In genomic region chr21:18249542-18250152, GRCh38 we compare ENCODE assay signal across 13 cellular contexts. TPM values are rescaled to one million over a fixed set of nuclear protein-coding genes. Genes with fewer than 3 reads are reported as not detected.
DNase-seq lines count a peak whose midpoint lies in the region; ATAC-seq and TF ChIP-seq lines count a peak whose summit lies in the region.
"Had no signal": no experiment of that assay in that cellular context is flagged by ENCODE, and none has a peak within 500 bp of the region (broad histone marks: within the 10 kb centered on the region; RNA-seq: fewer than 3 reads in every experiment).

No MANE protein-coding gene starts in this region.

- H3F3A ChIP-seq in SK-N-SH (replicated peaks; ENCODE audit: insufficient read depth), result no peaks in the 10 kb centered on the region

- H3K9me3 ChIP-seq in SK-N-SH (no peaks in the 10 kb centered on the region), Karpas-422 (ENCODE audit: low read length) (peaks cover 32% of the 10 kb centered on the region)

- H3K4me3 ChIP-seq in SK-N-SH (ENCODE audit: low read depth in 2 of 2, low read length in 1 of 2) (no peak overlapping the region), Karpas-422 (ENCODE audit: low read length) (no peak overlapping the region)

- H3K79me2 ChIP-seq in SK-N-SH (ENCODE audit: insufficient read depth) (no peaks in the 10 kb centered on the region), Karpas-422 (ENCODE audit: low read length) (no peaks in the 10 kb centered on the region)

- H4K20me1 ChIP-seq in SK-N-SH (ENCODE audit: insufficient read depth) (no peaks in the 10 kb centered on the region), Karpas-422 (ENCODE audit: insufficient read depth, low read depth, low read length) (no peaks in the 10 kb centered on the region)

- peak; percentile 21; the same call in 1 of the 2 replicates for TF ChIP-seq CTCF in SK-N-SH (IDR thresholded peaks at IDR 0.05)
- peak; percentile 6 for TF ChIP-seq CTCF in osteocyte (IDR thresholded peaks at IDR 0.05)

- H3K9me2 ChIP-seq in SK-N-SH (no peaks in the 10 kb centered on the region; the same call in 1 of the 2 replicates), Karpas-422 (replicated peaks; ENCODE audit: insufficient read depth, low read length) (no peaks in the 10 kb centered on the region)

- TF ChIP-seq EP300 in SK-N-SH (IDR thresholded peaks at IDR 0.05; ENCODE audit: borderline replicate concordance in 1 of 2, low read depth in 1 of 2, low read length in 1 of 2), result no peak

- H3K27ac ChIP-seq in SK-N-SH (ENCODE audit: low read depth in 2 of 2, low read length in 1 of 2), result no peak overlapping the region
- H3K27ac ChIP-seq in Karpas-422 (ENCODE audit: low read length), result no peak overlapping the region
- H3K27ac ChIP-seq in substantia nigra (ENCODE audit: low read depth, low read length, poor library complexity, severe bottlenecking), result no peak overlapping the region

- H2AFZ ChIP-seq in SK-N-SH (ENCODE audit: low read depth) (no peak overlapping the region), Karpas-422 (ENCODE audit: low read length) (no peak overlapping the region)

- no peak overlapping the region for H3K4me2 ChIP-seq in SK-N-SH
- H3K4me2 ChIP-seq in Karpas-422 (ENCODE audit: low read depth, low read length, poor library complexity, severe bottlenecking), result no peak overlapping the region

- no peaks in the 10 kb centered on the region for H3K27me3 ChIP-seq in SK-N-SH (ENCODE audit: insufficient read depth)
- H3K27me3 ChIP-seq in Karpas-422 (ENCODE audit: low read length), result no peaks in the 10 kb centered on the region

- peaks cover 5% of the 10 kb centered on the region for H3K4me1 Mint-ChIP-seq in osteocyte (ENCODE audit: unreplicated experiment)
- H3K4me1 Mint-ChIP-seq: activated naive CD4-positive, alpha-beta T cell treated with anti-CD3 and anti-CD28 coated beads, Interleukin-2, amount 50 U/mL, for 24 hours; T-helper 17 cell had no signal

- POLR2A ChIA-PET in SK-N-SH (lab: Yijun Ruan, JAX), result no interaction called here

- peaks cover 15% of the 10 kb centered on the region for H3K27me3 Mint-ChIP-seq in osteocyte (ENCODE audit: unreplicated experiment)

- WGBS in SK-N-SH (ENCODE audit: low lambda C conversion rate), result 0% methylated on average over 2 of the region's 2 CpGs

- no peak for TF ChIP-seq RAD21 in SK-N-SH (IDR thresholded peaks at IDR 0.05; ENCODE audit: low read length)

- H3K4me1 ChIP-seq in SK-N-SH (ENCODE audit: control insufficient read depth in 1 of 2, insufficient read depth in 2 of 2, low read depth in 1 of 2, low read length in 1 of 2), result no peaks in the 10 kb centered on the region; a peak in 1 of 4 replicates
- H3K4me1 ChIP-seq in Karpas-422 (ENCODE audit: low read length), result no peaks in the 10 kb centered on the region

- no peak overlapping the region for H3K9ac ChIP-seq in SK-N-SH
- H3K9ac ChIP-seq in Karpas-422 (ENCODE audit: low read length), result no peak overlapping the region

- DNase-seq in SK-N-SH (no peak), Karpas-422 (peak; percentile 41), SW480 (ENCODE audit: low spot score) (peak; percentile 3), osteocyte (ENCODE audit: extremely low spot score, unreplicated experiment) (no peak), inferior parietal cortex (ENCODE audit: extremely low spot score) (no peak), substantia nigra (lab: John Stamatoyannopoulos, UW) (no peak)
- no peak for DNase-seq in stimulated activated CD4-positive, alpha-beta T cell treated with anti-CD3 and anti-CD28 coated beads, Interleukin-2, amount 100 ng/mL, for 24 hours
- DNase-seq: activated CD8-positive, alpha-beta memory T cell treated with anti-CD3 and anti-CD28 coated beads for 24 hours; cerebellar nuclear complex; hypothalamus; T-helper 17 cell had no signal

- no peak overlapping the region for H3K4me3 Mint-ChIP-seq in osteocyte (ENCODE audit: unreplicated experiment)
- H3K4me3 Mint-ChIP-seq: activated naive CD4-positive, alpha-beta T cell treated with anti-CD3 and anti-CD28 coated beads, Interleukin-2, amount 50 U/mL, for 24 hours; T-helper 17 cell had no signal

- H3K36me3 ChIP-seq in SK-N-SH (replicated peaks in 1 of 2; ENCODE audit: control insufficient read depth in 1 of 2, insufficient read depth in 2 of 2, low read length in 1 of 2) (no peaks in the 10 kb centered on the region), Karpas-422 (ENCODE audit: insufficient read depth, low read length) (no peaks in the 10 kb centered on the region)

- no peak overlapping the region for H3K27ac Mint-ChIP-seq in osteocyte (ENCODE audit: unreplicated experiment)
- H3K27ac Mint-ChIP-seq: activated naive CD4-positive, alpha-beta T cell treated with anti-CD3 and anti-CD28 coated beads, Interleukin-2, amount 50 U/mL, for 24 hours; T-helper 17 cell had no signal

- CTCF ChIA-PET in SK-N-SH (lab: Yijun Ruan, JAX), result interaction anchor here (0.6 to 1.8 kb wide), 2 partner anchors 25 to 461 kb away, joined by 3 to 4 read pairs; no protein-coding TSS in a partner anchor

- no peak for ATAC-seq in SK-N-SH treated with all-trans-retinoic acid at 6 μM for 48 hours
- ATAC-seq: T-helper 17 cell had no signal

- H3K36me3 Mint-ChIP-seq in osteocyte (ENCODE audit: unreplicated experiment), result no peaks in the 10 kb centered on the region
- H3K36me3 Mint-ChIP-seq: activated naive CD4-positive, alpha-beta T cell treated with anti-CD3 and anti-CD28 coated beads, Interleukin-2, amount 50 U/mL, for 24 hours had no signal

- no peaks in the 10 kb centered on the region for H3K9me3 Mint-ChIP-seq in osteocyte (ENCODE audit: unreplicated experiment)

TF ChIP-seq in SK-N-SH, 30 proteins besides CTCF, POLR2A, EP300 and RAD21 (continues in another document):
- TF ChIP-seq USF2 (IDR thresholded peaks at IDR 0.05; ENCODE audit: borderline replicate concordance, low read depth, low read length) (no peak), CHD2 (IDR thresholded peaks at IDR 0.05; ENCODE audit: low read length, partially characterized antibody) (no peak), TCF12 (IDR thresholded peaks at IDR 0.05) (no peak), ELF1 (IDR thresholded peaks at IDR 0.05) (no peak), ZBTB33 (IDR thresholded peaks at IDR 0.05; ENCODE audit: borderline replicate concordance, low read depth) (no peak), MXI1 (IDR thresholded peaks at IDR 0.05; ENCODE audit: low read depth, low read length) (no peak), GATA2 (CRISPR knock-in tag; IDR thresholded peaks at IDR 0.05) (no peak)

TF ChIP-seq in SK-N-SH treated with all-trans-retinoic acid at 6 μM for 48 hours, 23 proteins besides CTCF, POLR2A, EP300 and RAD21:
- TF ChIP-seq ARNTL (CRISPR knock-in tag; IDR thresholded peaks at IDR 0.05; ENCODE audit: borderline replicate concordance, low read depth) (no peak), RARB (CRISPR knock-in tag; IDR thresholded peaks at IDR 0.05) (no peak), POU6F1 (CRISPR knock-in tag; IDR thresholded peaks at IDR 0.05; ENCODE audit: borderline replicate concordance, low read depth) (no peak), ZFP3 (CRISPR knock-in tag; IDR thresholded peaks at IDR 0.05) (no peak), ESRRG (CRISPR knock-in tag; IDR thresholded peaks at IDR 0.05) (no peak), ZNF8 (CRISPR knock-in tag; IDR thresholded peaks at IDR 0.05) (no peak), TCF4 (CRISPR knock-in tag; IDR thresholded peaks at IDR 0.05; ENCODE audit: borderline replicate concordance) (no peak)

RNA-seq across cellular contexts. Expression of gene CHODL, which starts 5.0 kb away (rescaled TPM):
- polyA plus RNA-seq in SK-N-SH (2012; rRNA removed), result not detected in 2 replicates
- 0.03 TPM in 1 of 2 replicates, not detected in the other for polyA plus RNA-seq in SK-N-SH (2012; cell fraction: cytosol; rRNA removed)
- not detected in 2 replicates for polyA plus RNA-seq in SK-N-SH (2012; cell fraction: nucleus; rRNA removed)
- total RNA-seq in Karpas-422 (2014; rRNA removed; shearing (Covaris generic); ENCODE audit: low replicate concordance), result 0.14 TPM in 1 of 2 replicates, not detected in the other
- 0.19 TPM in 1 of 2 replicates, not detected in the other for total RNA-seq in osteocyte

Comparison
In these comparisons a context has a peak if more than half of its experiments do, and no peak if none do; other contexts are left out.
1. DNase-seq: peak in Karpas-422 (single experiment) and SW480 (single experiment); none in SK-N-SH (single experiment), osteocyte (single experiment), stimulated activated CD4-positive, alpha-beta T cell treated with anti-CD3 and anti-CD28 coated beads, Interleukin-2, amount 100 ng/mL, for 24 hours (0 of 2), inferior parietal cortex (single experiment) and substantia nigra (0 of 49).